In genomic region chr7:43764039-43764789, GRCh38 we compare ENCODE assay signal across 8 cellular contexts. TPM values are rescaled to one million over a fixed set of nuclear protein-coding genes. Genes with fewer than 3 reads are reported as not detected.
DNase-seq lines count a peak whose midpoint lies in the region; ATAC-seq and TF ChIP-seq lines count a peak whose summit lies in the region.

No MANE protein-coding gene starts in this region.

- H3K36me3 Mint-ChIP-seq in immature natural killer cell = no peaks in the 10 kb centered on the region

- TF ChIP-seq CTCF in RWPE1 (conservative IDR thresholded peaks at IDR 0.05; ENCODE audit: low read depth) (no peak), epithelial cell of proximal tubule (conservative IDR thresholded peaks at IDR 0.05; ENCODE audit: low read depth, low read length) (no peak), gastrocnemius medialis (IDR thresholded peaks at IDR 0.05 in 4 of 5, conservative IDR thresholded peaks at IDR 0.05 in 1 of 5) (no peak)

- H3K4me1 Mint-ChIP-seq in immature natural killer cell = peaks cover 18 to 24% of the 10 kb centered on the region in 2 donors

- no peaks in the 10 kb centered on the region for H3K9me3 ChIP-seq in gastrocnemius medialis

- H3K27ac ChIP-seq in RWPE1 = peak overlapping the region; percentile 80
- H3K27ac ChIP-seq in gastrocnemius medialis = peak overlapping the region in 3 of 4 donors; percentile 2 to 33 (median 23)

- H3K27ac Mint-ChIP-seq in immature natural killer cell = no peak overlapping the region

- ATAC-seq in gastrocnemius medialis (peak in 1 of 2 donors; percentile 33), GM19452 (IDR thresholded peaks at IDR 0.05; ENCODE audit: unreplicated experiment) (no peak), HG03565 (IDR thresholded peaks at IDR 0.05; ENCODE audit: unreplicated experiment) (no peak)

- TF ChIP-seq POLR2A in gastrocnemius medialis (IDR thresholded peaks at IDR 0.05) = no peak

- no peak overlapping the region for H3K4me3 Mint-ChIP-seq in immature natural killer cell

- in situ Hi-C loops in gastrocnemius medialis (cut with MboI; ENCODE audit: low sequenced_read_pairs in 4 of 4) = no loop called here

- DNase-seq in activated T-cell treated with anti-CD3 and anti-CD28 coated beads for 1 hour (ENCODE audit: low read depth) = peak; percentile 36
- no peak for DNase-seq in activated T-cell treated with anti-CD3 and anti-CD28 coated beads, Interleukin-2, amount 50 U/mL, for 1 hour
- peak; percentile 56 for DNase-seq in RWPE1 (ENCODE audit: low spot score)
- DNase-seq in epithelial cell of proximal tubule (ENCODE audit: low read depth) = no peak
- DNase-seq in gastrocnemius medialis = no peak
- DNase-seq in immature natural killer cell = no peak

- intact Hi-C loops in gastrocnemius medialis (cut with DNase I; ENCODE audit: low total_unique reads) = no loop called here

- H3K9me3 Mint-ChIP-seq in immature natural killer cell = no peaks in the 10 kb centered on the region

- POLR2A ChIA-PET in RWPE1 (lab: Yijun Ruan, JAX; ENCODE audit: low non-redundant PET) = no interaction called here

- no peaks in the 10 kb centered on the region for H3K27me3 ChIP-seq in gastrocnemius medialis

- H3K4me3 ChIP-seq in epithelial cell of proximal tubule (ENCODE audit: low read depth, low read length) = peak overlapping the region; percentile 30
- H3K4me3 ChIP-seq in gastrocnemius medialis = peak overlapping the region in 2 of 4 donors; percentile 17 to 23

- CTCF ChIA-PET in RWPE1 (lab: Yijun Ruan, JAX) = interaction anchor here (0.6 to 0.7 kb wide), 3 partner anchors 92 to 1008 kb away, joined by 3 to 4 read pairs (median 3); no protein-coding TSS in a partner anchor

- H3K4me1 ChIP-seq in gastrocnemius medialis = peaks cover 22 to 27% of the 10 kb centered on the region in 2 donors

- H3K36me3 ChIP-seq in gastrocnemius medialis = no peaks in the 10 kb centered on the region

- peaks cover 0 to 2% (median 0%) of the 10 kb centered on the region in 3 donors for H3K27me3 Mint-ChIP-seq in immature natural killer cell (ENCODE audit: low read depth in 3 of 3)

RNA-seq across cellular contexts. Expression of gene BLVRA, which starts 5.7 kb away (rescaled TPM):
- 84.5 and 86.8 TPM in 2 replicates for total RNA-seq in epithelial cell of proximal tubule
- 10 to 100 TPM; 26.7 to 45.9 (median 29.3) TPM for total RNA-seq in gastrocnemius medialis
- 10 to 100 TPM; 51.0 to 72.3 (median 51.0) TPM for polyA plus RNA-seq in immature natural killer cell

RNA-seq across cellular contexts. Expression of gene COA1, which starts 34.9 kb away (rescaled TPM):
- total RNA-seq in epithelial cell of proximal tubule (54.0 and 74.7 TPM in 2 replicates), gastrocnemius medialis (10 to 100 TPM; 34.9 to 55.2 (median 49.3) TPM)
- polyA plus RNA-seq in immature natural killer cell = 10 to 100 TPM; 48.2 to 99.7 (median 77.1) TPM

Comparison
In these comparisons a context has a peak if more than half of its experiments do, and no peak if none do; other contexts are left out.
1. DNase-seq: peak in activated T-cell treated with anti-CD3 and anti-CD28 coated beads for 1 hour (single experiment) and RWPE1 (single experiment); none in activated T-cell treated with anti-CD3 and anti-CD28 coated beads, Interleukin-2, amount 50 U/mL, for 1 hour (single experiment), epithelial cell of proximal tubule (single experiment), gastrocnemius medialis (0 of 2) and immature natural killer cell (0 of 3).